In genomic region chr1:232793944-232794343, GRCh38 we compare ENCODE assay signal across 8 cellular contexts. TPM values are rescaled to one million over a fixed set of nuclear protein-coding genes. Genes with fewer than 3 reads are reported as not detected.
A peak's percentile ranks its signal among the peaks of the same experiment; 100 is the strongest.
DNase-seq lines count a peak whose midpoint lies in the region; ATAC-seq and TF ChIP-seq lines count a peak whose summit lies in the region.

No MANE protein-coding gene starts in this region.

- H3K27ac ChIP-seq in 22Rv1 = peak overlapping the region; percentile 50
- H3K27ac ChIP-seq in smooth muscle cell (ENCODE audit: low read depth) = no peak overlapping the region

- H3K36me3 ChIP-seq in smooth muscle cell (ENCODE audit: low read depth) = no peaks in the 10 kb centered on the region

- H3K4me1 ChIP-seq in smooth muscle cell (ENCODE audit: low read depth) = peaks cover 12% of the 10 kb centered on the region

- peak overlapping the region; percentile 60 for H3K4me2 ChIP-seq in smooth muscle cell

- H3K79me2 ChIP-seq in smooth muscle cell (ENCODE audit: low read depth) = no peaks in the 10 kb centered on the region

- H3K9ac ChIP-seq in smooth muscle cell (ENCODE audit: low read depth) = no peak overlapping the region

- ATAC-seq in GM18498 (IDR thresholded peaks at IDR 0.05; ENCODE audit: unreplicated experiment) = peak; percentile 70
- no peak for ATAC-seq in HG03378 (IDR thresholded peaks at IDR 0.05; ENCODE audit: unreplicated experiment)

- H3F3A ChIP-seq in smooth muscle cell (ENCODE audit: low read depth) = no peaks in the 10 kb centered on the region

- TF ChIP-seq CTCF in 22Rv1 (IDR thresholded peaks at IDR 0.05) = peak; percentile 59
- TF ChIP-seq CTCF in cardiac fibroblast (IDR thresholded peaks at IDR 0.05; ENCODE audit: low read depth, low read length) = no peak
- TF ChIP-seq CTCF in smooth muscle cell (IDR thresholded peaks at IDR 0.05; ENCODE audit: borderline replicate concordance, insufficient read depth, poor library complexity, severe bottlenecking) = no peak

- 3% methylated on average over 3 of the region's 3 CpGs for WGBS in smooth muscle cell (ENCODE audit: low lambda C conversion rate)

- no peaks in the 10 kb centered on the region for H4K20me1 ChIP-seq in smooth muscle cell (ENCODE audit: low read depth)

- H3K27me3 ChIP-seq in smooth muscle cell (ENCODE audit: low read depth) = no peaks in the 10 kb centered on the region

- H3K4me3 ChIP-seq in cardiac fibroblast (replicated peaks in 1 of 2; ENCODE audit: low read depth in 2 of 2, low read length in 2 of 2) (no peak overlapping the region), smooth muscle cell (no peak overlapping the region)

- H2AFZ ChIP-seq in smooth muscle cell (ENCODE audit: low read depth) = peak overlapping the region; percentile 77

- DNase-seq in NCI-H2107 treated with DMSO at 0.1 percent for 48 hours (lab: John Stamatoyannopoulos, UW; ENCODE audit: unreplicated experiment) = peak; percentile 95
- peak; percentile 38 to 40 for DNase-seq in cardiac fibroblast (ENCODE audit: low read depth in 2 of 2)
- DNase-seq in smooth muscle cell (lab: John Stamatoyannopoulos, UW; ENCODE audit: unreplicated experiment) = no peak
- no peak for DNase-seq in hepatic stellate cell (ENCODE audit: low spot score)
- no peak for DNase-seq in pons (ENCODE audit: low spot score)

- H3K9me3 ChIP-seq in smooth muscle cell (replicated peaks; ENCODE audit: low read depth) = no peaks in the 10 kb centered on the region

RNA-seq across cellular contexts. Expression of gene MAP10, which starts 11.3 kb away (rescaled TPM):
- 5.6 and 6.7 TPM in 2 replicates for total RNA-seq in smooth muscle cell
- polyA plus RNA-seq in smooth muscle cell = 1.5 and 2.6 TPM in 2 replicates

Comparison
In these comparisons a context has a peak if more than half of its experiments do, and no peak if none do; other contexts are left out.
1. DNase-seq: peak in NCI-H2107 treated with DMSO at 0.1 percent for 48 hours (single experiment) and cardiac fibroblast (2 of 2); none in smooth muscle cell (single experiment), hepatic stellate cell (single experiment) and pons (single experiment).